Comparison of ENCODE assay signal across 12 cellular contexts in the genomic region with DNA sequence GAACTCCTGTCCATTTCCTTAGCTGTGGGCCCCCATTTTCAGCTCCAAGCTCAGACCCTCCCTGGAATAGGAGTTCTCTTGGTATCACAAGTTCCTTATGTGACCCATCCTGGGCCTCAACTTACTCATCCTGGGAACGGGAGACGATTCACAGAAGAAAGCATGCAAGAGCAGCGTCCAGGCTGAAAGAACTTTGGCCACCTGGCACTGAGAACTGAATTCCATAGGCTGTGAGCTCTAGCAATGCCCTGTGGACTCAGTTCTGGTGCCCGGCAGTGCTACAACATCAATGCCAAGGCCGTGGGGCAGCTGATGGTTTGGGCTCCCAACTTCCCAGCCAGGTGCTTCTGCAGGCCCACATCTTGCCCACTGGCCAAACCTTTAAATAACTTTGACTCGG. TPM values are rescaled to one million over a fixed set of nuclear protein-coding genes. Genes with fewer than 3 reads are reported as not detected.
DNase-seq lines count a peak whose midpoint lies in the region; ATAC-seq lines count a peak whose summit lies in the region.
"Had no signal": no experiment of that assay in that cellular context is flagged by ENCODE, and none has a peak within 500 bp of the region (broad histone marks: within the 10 kb centered on the region; RNA-seq: fewer than 3 reads in every experiment).

No MANE protein-coding gene starts in this region.

- DNase-seq in activated CD4-positive, alpha-beta T cell treated with anti-CD3 and anti-CD28 coated beads, Interleukin-2, amount 10 ng/mL, durations not matched to agents 24 days and 14 days = no peak
- no peak for DNase-seq in activated CD4-positive, alpha-beta T cell treated with anti-CD3 and anti-CD28 coated beads for 4 hours
- DNase-seq in activated CD4-positive, alpha-beta memory T cell treated with anti-CD3 and anti-CD28 coated beads, Interleukin-2, amount 10 ng/mL, durations not matched to agents 7 days and 5 days = no peak
- DNase-seq in NCI-H748 treated with DMSO at 0.1 percent for 48 hours (lab: John Stamatoyannopoulos, UW) = no peak
- no peak for DNase-seq in left cardiac atrium
- DNase-seq: activated gamma-delta T cell, colonic mucosa, left colon, MG63 had no signal

- H3K4me2 ChIP-seq in skeletal muscle satellite cell (ENCODE audit: low read length) = peak overlapping the region; percentile 80

- H3K4me3 ChIP-seq in iPS-15b (ENCODE audit: low read depth, low read length) (peak overlapping the region; percentile 23), skeletal muscle satellite cell (ENCODE audit: low read length) (no peak overlapping the region)
- H3K4me3 ChIP-seq: colonic mucosa had no signal

- CTCF ChIA-PET in activated CD4-positive, alpha-beta memory T cell treated with anti-CD3 and anti-CD28 coated beads, Interleukin-2, amount 10 ng/mL, durations not matched to agents 7 days and 5 days (lab: Charles Lee) = interaction anchor here (0.8 to 1.9 kb wide), 5 partner anchors 13 to 147 kb away, joined by 3 to 14 read pairs (median 7); partner anchors contain the start of gene C10orf95

- peaks cover 41% of the 10 kb centered on the region for H3K27me3 ChIP-seq in iPS-15b (ENCODE audit: control insufficient read depth, insufficient read depth, low read length)
- no peaks in the 10 kb centered on the region for H3K27me3 ChIP-seq in skeletal muscle satellite cell (ENCODE audit: control insufficient read depth, insufficient read depth, low read length)
- H3K27me3 ChIP-seq: colonic mucosa, MG63 had no signal

- H3K36me3 Mint-ChIP-seq in activated CD4-positive, alpha-beta T cell treated with anti-CD3 and anti-CD28 coated beads, Interleukin-2, amount 10 ng/mL, durations not matched to agents 24 days and 14 days (ENCODE audit: low read depth) = peaks cover 19% of the 10 kb centered on the region
- H3K36me3 Mint-ChIP-seq in activated CD4-positive, alpha-beta memory T cell treated with anti-CD3 and anti-CD28 coated beads, Interleukin-2, amount 10 ng/mL, durations not matched to agents 7 days and 5 days (ENCODE audit: low read depth) = peaks cover 20% of the 10 kb centered on the region

- peak overlapping the region; percentile 91 for H3K27ac Mint-ChIP-seq in activated CD4-positive, alpha-beta T cell treated with anti-CD3 and anti-CD28 coated beads, Interleukin-2, amount 10 ng/mL, durations not matched to agents 24 days and 14 days
- H3K27ac Mint-ChIP-seq in activated CD4-positive, alpha-beta memory T cell treated with anti-CD3 and anti-CD28 coated beads, Interleukin-2, amount 10 ng/mL, durations not matched to agents 7 days and 5 days = peak overlapping the region; percentile 82

- H3K27me3 Mint-ChIP-seq in activated CD4-positive, alpha-beta T cell treated with anti-CD3 and anti-CD28 coated beads, Interleukin-2, amount 10 ng/mL, durations not matched to agents 24 days and 14 days = no peaks in the 10 kb centered on the region
- H3K27me3 Mint-ChIP-seq in activated CD4-positive, alpha-beta memory T cell treated with anti-CD3 and anti-CD28 coated beads, Interleukin-2, amount 10 ng/mL, durations not matched to agents 7 days and 5 days = no peaks in the 10 kb centered on the region

- intact Hi-C loops in activated CD4-positive, alpha-beta T cell treated with anti-CD3 and anti-CD28 coated beads, Interleukin-2, amount 10 ng/mL, durations not matched to agents 24 days and 14 days (cut with micrococcal nuclease) = loop anchor here (1.0 to 10.0 kb wide), 2 partner anchors 13 to 208 kb away; partner anchors contain the start of gene TRIM8
- intact Hi-C loops in left cardiac atrium (cut with DNase I) = no loop called here

- H3K4me3 Mint-ChIP-seq in activated CD4-positive, alpha-beta T cell treated with anti-CD3 and anti-CD28 coated beads, Interleukin-2, amount 10 ng/mL, durations not matched to agents 24 days and 14 days = peak overlapping the region; percentile 94
- H3K4me3 Mint-ChIP-seq in activated CD4-positive, alpha-beta memory T cell treated with anti-CD3 and anti-CD28 coated beads, Interleukin-2, amount 10 ng/mL, durations not matched to agents 7 days and 5 days = peak overlapping the region; percentile 90

- H3K36me3 ChIP-seq in iPS-15b (ENCODE audit: control insufficient read depth, insufficient read depth, low read length) = no peaks in the 10 kb centered on the region
- no peaks in the 10 kb centered on the region for H3K36me3 ChIP-seq in skeletal muscle satellite cell (ENCODE audit: insufficient read depth, low read length)
- H3K36me3 ChIP-seq: colonic mucosa, MG63 had no signal

- ATAC-seq in left cardiac atrium = no peak
- no peak for ATAC-seq in HG03159 (IDR thresholded peaks at IDR 0.05; ENCODE audit: unreplicated experiment)
- ATAC-seq: left colon had no signal

- no peak overlapping the region for H3K9ac ChIP-seq in iPS-15b (ENCODE audit: low read depth, low read length)
- no peak overlapping the region for H3K9ac ChIP-seq in skeletal muscle satellite cell (ENCODE audit: low read depth, low read length)

- H3K4me1 Mint-ChIP-seq in activated CD4-positive, alpha-beta T cell treated with anti-CD3 and anti-CD28 coated beads, Interleukin-2, amount 10 ng/mL, durations not matched to agents 24 days and 14 days = peaks cover 52% of the 10 kb centered on the region
- H3K4me1 Mint-ChIP-seq in activated CD4-positive, alpha-beta memory T cell treated with anti-CD3 and anti-CD28 coated beads, Interleukin-2, amount 10 ng/mL, durations not matched to agents 7 days and 5 days = peaks cover 62% of the 10 kb centered on the region

- H3K4me1 ChIP-seq in iPS-15b (ENCODE audit: control insufficient read depth, insufficient read depth, low read length) = peaks cover 5% of the 10 kb centered on the region
- H3K4me1 ChIP-seq in skeletal muscle satellite cell (ENCODE audit: control insufficient read depth, insufficient read depth, low read length) = peaks cover 25% of the 10 kb centered on the region

- H3K9me3 Mint-ChIP-seq in activated CD4-positive, alpha-beta T cell treated with anti-CD3 and anti-CD28 coated beads, Interleukin-2, amount 10 ng/mL, durations not matched to agents 24 days and 14 days = no peaks in the 10 kb centered on the region
- H3K9me3 Mint-ChIP-seq in activated CD4-positive, alpha-beta memory T cell treated with anti-CD3 and anti-CD28 coated beads, Interleukin-2, amount 10 ng/mL, durations not matched to agents 7 days and 5 days = no peaks in the 10 kb centered on the region

- POLR2A ChIA-PET in activated CD4-positive, alpha-beta memory T cell treated with anti-CD3 and anti-CD28 coated beads, Interleukin-2, amount 10 ng/mL, durations not matched to agents 7 days and 5 days (lab: Charles Lee) = interaction anchor here (1.0 to 3.5 kb wide), 13 partner anchors 8 to 206 kb away, joined by 3 to 70 read pairs (median 5); partner anchors contain the start of genes C10orf95, FBXL15 and NFKB2

- no peaks in the 10 kb centered on the region for H3K9me3 ChIP-seq in iPS-15b (ENCODE audit: control insufficient read depth, insufficient read depth, low read length)
- H3K9me3 ChIP-seq in skeletal muscle satellite cell (replicated peaks; ENCODE audit: low read length) = no peaks in the 10 kb centered on the region
- H3K9me3 ChIP-seq: colonic mucosa, MG63 had no signal

RNA-seq across cellular contexts. Expression of gene CUEDC2, which starts 3.9 kb away (rescaled TPM):
- total RNA-seq in activated CD4-positive, alpha-beta T cell treated with anti-CD3 and anti-CD28 coated beads, Interleukin-2, amount 10 ng/mL, durations not matched to agents 24 days and 14 days = 64.2 and 67.6 TPM in 2 replicates
- total RNA-seq in activated CD4-positive, alpha-beta memory T cell treated with anti-CD3 and anti-CD28 coated beads, Interleukin-2, amount 10 ng/mL, durations not matched to agents 7 days and 5 days = 10 to 100 TPM; 60.9 to 64.5 TPM
- total RNA-seq in skeletal muscle satellite cell (2012; rRNA removed) = 37.3 and 43.2 TPM in 2 replicates
- 10 to 100 TPM; 61.8 to 66.3 TPM for total RNA-seq in left cardiac atrium

RNA-seq across cellular contexts. Expression of gene C10orf95, which starts 15.0 kb away (rescaled TPM):
- 0.33 and 0.52 TPM in 2 replicates for total RNA-seq in activated CD4-positive, alpha-beta T cell treated with anti-CD3 and anti-CD28 coated beads, Interleukin-2, amount 10 ng/mL, durations not matched to agents 24 days and 14 days
- total RNA-seq in activated CD4-positive, alpha-beta memory T cell treated with anti-CD3 and anti-CD28 coated beads, Interleukin-2, amount 10 ng/mL, durations not matched to agents 7 days and 5 days = under 1 TPM in 1 of 2 experiments, not detected in 1; 0.33 TPM
- not detected in 2 replicates for total RNA-seq in skeletal muscle satellite cell (2012; rRNA removed)
- not detected for total RNA-seq in left cardiac atrium

RNA-seq across cellular contexts. Expression of gene FBXL15, which starts 15.7 kb away (rescaled TPM):
- total RNA-seq in activated CD4-positive, alpha-beta T cell treated with anti-CD3 and anti-CD28 coated beads, Interleukin-2, amount 10 ng/mL, durations not matched to agents 24 days and 14 days = 14.0 and 16.4 TPM in 2 replicates
- total RNA-seq in activated CD4-positive, alpha-beta memory T cell treated with anti-CD3 and anti-CD28 coated beads, Interleukin-2, amount 10 ng/mL, durations not matched to agents 7 days and 5 days = 10 to 100 TPM; 13.5 to 14.3 TPM
- total RNA-seq in skeletal muscle satellite cell (2012; rRNA removed) = 9.2 and 11.9 TPM in 2 replicates
- total RNA-seq in left cardiac atrium = 10 to 100 TPM; 13.1 to 14.0 TPM

RNA-seq across cellular contexts. Expression of gene PSD, which starts 17.7 kb away (rescaled TPM):
- 10.4 and 12.1 TPM in 2 replicates for total RNA-seq in activated CD4-positive, alpha-beta T cell treated with anti-CD3 and anti-CD28 coated beads, Interleukin-2, amount 10 ng/mL, durations not matched to agents 24 days and 14 days
- total RNA-seq in activated CD4-positive, alpha-beta memory T cell treated with anti-CD3 and anti-CD28 coated beads, Interleukin-2, amount 10 ng/mL, durations not matched to agents 7 days and 5 days = 1 to 10 TPM; 1.4 TPM
- 0.87 and 5.8 TPM in 2 replicates for total RNA-seq in skeletal muscle satellite cell (2012; rRNA removed)
- total RNA-seq in left cardiac atrium = 1 to 10 TPM; 2.3 to 3.4 TPM

RNA-seq across cellular contexts. Expression of gene NFKB2, which starts 40.8 kb away (rescaled TPM):
- 300 and 311 TPM in 2 replicates for total RNA-seq in activated CD4-positive, alpha-beta T cell treated with anti-CD3 and anti-CD28 coated beads, Interleukin-2, amount 10 ng/mL, durations not matched to agents 24 days and 14 days
- total RNA-seq in activated CD4-positive, alpha-beta memory T cell treated with anti-CD3 and anti-CD28 coated beads, Interleukin-2, amount 10 ng/mL, durations not matched to agents 7 days and 5 days = 100 to 1,000 TPM; 121 to 122 TPM
- total RNA-seq in skeletal muscle satellite cell (2012; rRNA removed) = 26.6 and 27.1 TPM in 2 replicates
- total RNA-seq in left cardiac atrium = 10 to 100 TPM; 16.1 to 24.9 TPM
